ENCODE assay signal across 36 cellular contexts in genomic region chr7:107294182-107294581, GRCh38.
"Had no signal": no experiment of that assay in that cellular context is flagged by ENCODE, and none has a peak within 500 bp of the region (broad histone marks: within the 10 kb centered on the region; RNA-seq: fewer than 3 reads in every experiment).

No MANE protein-coding gene starts in this region.

- ATAC-seq: activated CD8-positive, alpha-beta T cell treated with anti-CD3 and anti-CD28 coated beads for 36 hours; activated naive CD4-positive, alpha-beta T cell treated with anti-CD3 and anti-CD28 coated beads, Interleukin-2, amount 50 U/mL, for 72 hours; activated T-cell treated with anti-CD3 and anti-CD28 coated beads, Interleukin-2, amount 50 U/mL, for 4 hours; activated T-cell treated with anti-CD3 and anti-CD28 coated beads, Interleukin-2, amount 50 U/mL, for 72 hours; activated T-helper 17 cell treated with anti-CD3 and anti-CD28 coated beads, Interleukin-2, amount 50 U/mL, for 72 hours; body of pancreas had no signal

- H3K4me3 ChIP-seq: adrenal gland, body of pancreas, breast epithelium had no signal

- H3K9me3 Mint-ChIP-seq: activated B cell treated with CpG ODN at 0.5 μM for 24 hours; activated CD4-positive, alpha-beta memory T cell treated with anti-CD3 and anti-CD28 coated beads for 36 hours; activated CD8-positive, alpha-beta T cell treated with anti-CD3 and anti-CD28 coated beads for 36 hours; activated naive CD4-positive, alpha-beta T cell treated with anti-CD3 and anti-CD28 coated beads for 36 hours; activated naive CD4-positive, alpha-beta T cell treated with anti-CD3 and anti-CD28 coated beads, Interleukin-2, amount 50 U/mL, for 72 hours; activated naive CD8-positive, alpha-beta T cell treated with anti-CD3 and anti-CD28 coated beads for 36 hours; activated T-cell treated with anti-CD3 and anti-CD28 coated beads, Interleukin-2, amount 50 U/mL, for 4 hours; activated T-cell treated with anti-CD3 and anti-CD28 coated beads, Interleukin-2, amount 50 U/mL, for 72 hours; activated T-helper 1 cell treated with anti-CD3 and anti-CD28 coated beads, Interleukin-12 subunit alpha, Interleukin-12 subunit beta, Interleukin-2, Interleukin-4 antibody, amounts not matched to agents 30 ng/mL and 10 ng/mL and 1 ng/mL, durations not matched to agents 14 hours and 24 hours and 36 hours; activated T-helper 17 cell treated with anti-CD3 and anti-CD28 coated beads, Interleukin-2, amount 50 U/mL, for 72 hours; T-helper 1 cell treated with Interleukin-12 subunit alpha and Interleukin-12 subunit beta and Interleukin-4 antibody, amounts not matched to agents 30 μg/mL and 1 μg/mL, for 36 hours had no signal

- H3K4me3 Mint-ChIP-seq: activated B cell treated with CpG ODN at 0.5 μM for 24 hours; activated CD4-positive, alpha-beta memory T cell treated with anti-CD3 and anti-CD28 coated beads for 36 hours; activated CD4-positive, alpha-beta T cell treated with anti-CD3 and anti-CD28 coated beads, Interleukin-2, amount 10 ng/mL, durations not matched to agents 24 days and 14 days; activated CD8-positive, alpha-beta T cell treated with anti-CD3 and anti-CD28 coated beads for 36 hours; activated naive CD4-positive, alpha-beta T cell treated with anti-CD3 and anti-CD28 coated beads for 36 hours; activated naive CD8-positive, alpha-beta T cell treated with anti-CD3 and anti-CD28 coated beads for 36 hours; activated T-cell treated with anti-CD3 and anti-CD28 coated beads, Interleukin-2, amount 50 U/mL, for 4 hours; activated T-cell treated with anti-CD3 and anti-CD28 coated beads, Interleukin-2, amount 50 U/mL, for 72 hours; activated T-helper 1 cell treated with anti-CD3 and anti-CD28 coated beads, Interleukin-12 subunit alpha, Interleukin-12 subunit beta, Interleukin-2, Interleukin-4 antibody, amounts not matched to agents 30 ng/mL and 10 ng/mL and 1 ng/mL, durations not matched to agents 14 hours and 24 hours and 36 hours; activated T-helper 17 cell treated with anti-CD3 and anti-CD28 coated beads, Interleukin-2, amount 50 U/mL, for 72 hours; T-helper 1 cell treated with Interleukin-12 subunit alpha and Interleukin-12 subunit beta and Interleukin-4 antibody, amounts not matched to agents 30 μg/mL and 1 μg/mL, for 36 hours; T-helper 2 cell treated with Interferon-gamma antibody and Interleukin-4, amounts not matched to agents 5 μg/mL and 100 μg/mL, for 36 hours had no signal

- H3K36me3 ChIP-seq: adrenal gland, brain microvascular endothelial cell, breast epithelium had no signal

- H3K27ac ChIP-seq: adrenal gland, body of pancreas, brain microvascular endothelial cell, breast epithelium, VCaP had no signal

- DNase-seq: activated B cell treated with CpG ODN at 0.5 μM for 24 hours; activated CD4-positive, alpha-beta memory T cell treated with anti-CD3 and anti-CD28 coated beads for 36 hours; activated CD4-positive, alpha-beta T cell treated with anti-CD3 and anti-CD28 coated beads for 4 hours; activated CD4-positive, alpha-beta T cell treated with anti-CD3 and anti-CD28 coated beads, Interleukin-2, amount 10 ng/mL, durations not matched to agents 24 days and 14 days; activated CD4-positive, alpha-beta T cell treated with anti-CD3 and anti-CD28 coated beads, Interleukin-2, amount 50 U/mL, for 1 hour; activated CD4-positive, alpha-beta T cell treated with anti-CD3 and anti-CD28 coated beads, Interleukin-2, amount 50 U/mL, for 4 hours; activated CD4-positive, CD25-positive, alpha-beta regulatory T cell treated with anti-CD3 and anti-CD28 coated beads, Interleukin-2, amount 50 U/mL, for 72 hours; activated CD8-positive, alpha-beta memory T cell treated with anti-CD3 and anti-CD28 coated beads, Interleukin-2, amount 50 U/mL, for 4 hours; activated CD8-positive, alpha-beta T cell treated with anti-CD3 and anti-CD28 coated beads for 36 hours; activated effector memory CD4-positive, alpha-beta T cell treated with anti-CD3 and anti-CD28 coated beads, Interleukin-2, amount 50 U/mL, for 16 hours; activated gamma-delta T cell treated with Interleukin-2 at 50 U/mL for 16 hours; activated naive CD4-positive, alpha-beta T cell; activated naive CD4-positive, alpha-beta T cell treated with anti-CD3 and anti-CD28 coated beads for 36 hours; activated naive CD4-positive, alpha-beta T cell treated with anti-CD3 and anti-CD28 coated beads, Interleukin-2, amount 50 U/mL, for 16 hours; activated naive CD8-positive, alpha-beta T cell treated with anti-CD3 and anti-CD28 coated beads for 36 hours; activated T-cell treated with anti-CD3 and anti-CD28 coated beads for 4 hours; activated T-cell treated with anti-CD3 and anti-CD28 coated beads, Interleukin-2, amount 50 U/mL, for 1 hour; activated T-cell treated with anti-CD3 and anti-CD28 coated beads, Interleukin-2, amount 50 U/mL, for 4 hours; activated T-cell treated with anti-CD3 and anti-CD28 coated beads, Interleukin-2, amount 50 U/mL, for 72 hours; adrenal gland; amniotic stem cell; aorta; body of pancreas; brain microvascular endothelial cell; central memory CD4-positive, alpha-beta T cell; T-helper 2 cell; T-helper 9 cell had no signal

- H3K27me3 ChIP-seq: adrenal gland, body of pancreas, brain microvascular endothelial cell, breast epithelium had no signal

- H3K9me3 ChIP-seq: adrenal gland, body of pancreas, breast epithelium had no signal

- H3K27ac Mint-ChIP-seq: activated B cell treated with CpG ODN at 0.5 μM for 24 hours; activated CD4-positive, alpha-beta memory T cell treated with anti-CD3 and anti-CD28 coated beads for 36 hours; activated CD4-positive, alpha-beta T cell treated with anti-CD3 and anti-CD28 coated beads, Interleukin-2, amount 10 ng/mL, durations not matched to agents 24 days and 14 days; activated CD8-positive, alpha-beta T cell treated with anti-CD3 and anti-CD28 coated beads for 36 hours; activated naive CD4-positive, alpha-beta T cell treated with anti-CD3 and anti-CD28 coated beads for 36 hours; activated naive CD8-positive, alpha-beta T cell treated with anti-CD3 and anti-CD28 coated beads for 36 hours; activated T-cell treated with anti-CD3 and anti-CD28 coated beads, Interleukin-2, amount 50 U/mL, for 72 hours; activated T-helper 1 cell treated with anti-CD3 and anti-CD28 coated beads, Interleukin-12 subunit alpha, Interleukin-12 subunit beta, Interleukin-2, Interleukin-4 antibody, amounts not matched to agents 30 ng/mL and 10 ng/mL and 1 ng/mL, durations not matched to agents 14 hours and 24 hours and 36 hours; activated T-helper 17 cell treated with anti-CD3 and anti-CD28 coated beads, Interleukin-2, amount 50 U/mL, for 72 hours; T-helper 1 cell treated with Interleukin-12 subunit alpha and Interleukin-12 subunit beta and Interleukin-4 antibody, amounts not matched to agents 30 μg/mL and 1 μg/mL, for 36 hours; T-helper 2 cell treated with Interferon-gamma antibody and Interleukin-4, amounts not matched to agents 5 μg/mL and 100 μg/mL, for 36 hours had no signal

- H3K4me1 ChIP-seq: adrenal gland, body of pancreas, breast epithelium had no signal

- H3K27me3 Mint-ChIP-seq: activated B cell treated with CpG ODN at 0.5 μM for 24 hours; activated CD4-positive, alpha-beta memory T cell treated with anti-CD3 and anti-CD28 coated beads for 36 hours; activated CD4-positive, alpha-beta T cell treated with anti-CD3 and anti-CD28 coated beads, Interleukin-2, amount 10 ng/mL, durations not matched to agents 24 days and 14 days; activated CD8-positive, alpha-beta T cell treated with anti-CD3 and anti-CD28 coated beads for 36 hours; activated naive CD8-positive, alpha-beta T cell treated with anti-CD3 and anti-CD28 coated beads for 36 hours; activated T-helper 17 cell treated with anti-CD3 and anti-CD28 coated beads, Interleukin-2, amount 50 U/mL, for 72 hours had no signal

- FAIRE-seq: astrocyte, TTC549 had no signal

- H3K4me1 Mint-ChIP-seq: activated B cell treated with CpG ODN at 0.5 μM for 24 hours; activated CD4-positive, alpha-beta T cell treated with anti-CD3 and anti-CD28 coated beads, Interleukin-2, amount 10 ng/mL, durations not matched to agents 24 days and 14 days; activated T-helper 17 cell treated with anti-CD3 and anti-CD28 coated beads, Interleukin-2, amount 50 U/mL, for 72 hours had no signal
